In genomic region chr1:36034692-36035091, GRCh38 we compare ENCODE assay signal across 2 cellular contexts.
TF ChIP-seq lines count a peak whose summit lies in the region.

No MANE protein-coding gene starts in this region.

TF ChIP-seq in HCT116, 20 proteins besides CTCF, POLR2A, EP300 and RAD21:
- TF ChIP-seq SP1 (IDR thresholded peaks at IDR 0.05; ENCODE audit: low read depth) (no peak), FOSL1 (IDR thresholded peaks at IDR 0.05; ENCODE audit: low read depth) (0 out of 2 replicates have a peak, but pooled peaks have one; percentile 11)

TF ChIP-seq in WTC11, 78 proteins besides CTCF, POLR2A, EP300 and RAD21:
- no peak for TF ChIP-seq NFATC4 (CRISPR knock-in tag; IDR thresholded peaks at IDR 0.05)
